1 cellular context compared by ENCODE assay signal in the genomic region with DNA sequence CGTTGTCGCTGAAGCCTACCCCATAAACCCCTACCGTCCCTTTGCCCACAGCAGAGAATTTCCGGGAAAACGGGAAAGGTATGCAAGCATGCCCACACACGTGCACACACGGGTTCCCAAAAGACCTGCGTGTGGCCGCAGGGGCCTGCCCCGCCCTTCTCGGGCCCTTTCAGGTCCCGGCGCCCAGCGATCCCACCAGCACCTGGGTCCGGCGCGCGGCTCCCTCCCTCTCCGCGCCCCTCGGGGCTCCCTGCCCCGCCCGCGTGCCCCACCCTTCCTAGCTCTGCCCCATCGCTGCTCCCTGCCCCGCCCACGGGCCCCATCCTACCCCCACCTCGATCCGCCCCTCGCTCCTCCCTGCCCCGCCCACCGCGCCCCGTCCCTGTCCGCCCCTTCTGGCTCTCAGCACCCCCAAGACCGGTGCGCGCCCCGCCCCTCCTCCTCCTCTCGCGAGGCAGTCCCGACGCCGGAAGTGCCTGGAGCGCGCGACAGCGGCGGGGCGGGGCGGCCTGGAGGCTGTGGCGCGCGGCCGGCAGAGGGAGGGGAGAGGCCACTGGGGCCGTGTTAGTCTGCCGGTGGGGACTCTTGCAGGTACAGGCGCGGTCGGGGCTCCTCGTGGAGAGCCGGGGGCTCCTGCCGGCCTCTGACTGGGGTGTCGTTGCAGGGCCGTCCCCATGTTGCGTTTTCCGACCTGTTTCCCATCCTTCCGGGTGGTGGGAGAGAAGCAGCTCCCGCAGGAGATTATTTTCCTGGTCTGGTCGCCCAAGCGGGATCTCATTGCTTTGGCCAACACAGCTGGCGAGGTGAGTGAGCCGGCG.
TF ChIP-seq lines count a peak whose summit lies in the region.

A gene with protein sequence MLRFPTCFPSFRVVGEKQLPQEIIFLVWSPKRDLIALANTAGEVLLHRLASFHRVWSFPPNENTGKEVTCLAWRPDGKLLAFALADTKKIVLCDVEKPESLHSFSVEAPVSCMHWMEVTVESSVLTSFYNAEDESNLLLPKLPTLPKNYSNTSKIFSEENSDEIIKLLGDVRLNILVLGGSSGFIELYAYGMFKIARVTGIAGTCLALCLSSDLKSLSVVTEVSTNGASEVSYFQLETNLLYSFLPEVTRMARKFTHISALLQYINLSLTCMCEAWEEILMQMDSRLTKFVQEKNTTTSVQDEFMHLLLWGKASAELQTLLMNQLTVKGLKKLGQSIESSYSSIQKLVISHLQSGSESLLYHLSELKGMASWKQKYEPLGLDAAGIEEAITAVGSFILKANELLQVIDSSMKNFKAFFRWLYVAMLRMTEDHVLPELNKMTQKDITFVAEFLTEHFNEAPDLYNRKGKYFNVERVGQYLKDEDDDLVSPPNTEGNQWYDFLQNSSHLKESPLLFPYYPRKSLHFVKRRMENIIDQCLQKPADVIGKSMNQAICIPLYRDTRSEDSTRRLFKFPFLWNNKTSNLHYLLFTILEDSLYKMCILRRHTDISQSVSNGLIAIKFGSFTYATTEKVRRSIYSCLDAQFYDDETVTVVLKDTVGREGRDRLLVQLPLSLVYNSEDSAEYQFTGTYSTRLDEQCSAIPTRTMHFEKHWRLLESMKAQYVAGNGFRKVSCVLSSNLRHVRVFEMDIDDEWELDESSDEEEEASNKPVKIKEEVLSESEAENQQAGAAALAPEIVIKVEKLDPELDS (plus strand): TSS at position 510 of the 818 bp plus-strand sequence. CDS start 165 bp downstream, at position 675.

TF ChIP-seq in WTC11, 78 proteins besides CTCF, POLR2A, EP300 and RAD21 (continued from another document and continues in another):
- TF ChIP-seq, protein P1, sequence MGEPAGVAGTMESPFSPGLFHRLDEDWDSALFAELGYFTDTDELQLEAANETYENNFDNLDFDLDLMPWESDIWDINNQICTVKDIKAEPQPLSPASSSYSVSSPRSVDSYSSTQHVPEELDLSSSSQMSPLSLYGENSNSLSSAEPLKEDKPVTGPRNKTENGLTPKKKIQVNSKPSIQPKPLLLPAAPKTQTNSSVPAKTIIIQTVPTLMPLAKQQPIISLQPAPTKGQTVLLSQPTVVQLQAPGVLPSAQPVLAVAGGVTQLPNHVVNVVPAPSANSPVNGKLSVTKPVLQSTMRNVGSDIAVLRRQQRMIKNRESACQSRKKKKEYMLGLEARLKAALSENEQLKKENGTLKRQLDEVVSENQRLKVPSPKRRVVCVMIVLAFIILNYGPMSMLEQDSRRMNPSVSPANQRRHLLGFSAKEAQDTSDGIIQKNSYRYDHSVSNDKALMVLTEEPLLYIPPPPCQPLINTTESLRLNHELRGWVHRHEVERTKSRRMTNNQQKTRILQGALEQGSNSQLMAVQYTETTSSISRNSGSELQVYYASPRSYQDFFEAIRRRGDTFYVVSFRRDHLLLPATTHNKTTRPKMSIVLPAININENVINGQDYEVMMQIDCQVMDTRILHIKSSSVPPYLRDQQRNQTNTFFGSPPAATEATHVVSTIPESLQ (CRISPR knock-in tag; IDR thresholded peaks at IDR 0.05): no peak
- TF ChIP-seq, protein P2, sequence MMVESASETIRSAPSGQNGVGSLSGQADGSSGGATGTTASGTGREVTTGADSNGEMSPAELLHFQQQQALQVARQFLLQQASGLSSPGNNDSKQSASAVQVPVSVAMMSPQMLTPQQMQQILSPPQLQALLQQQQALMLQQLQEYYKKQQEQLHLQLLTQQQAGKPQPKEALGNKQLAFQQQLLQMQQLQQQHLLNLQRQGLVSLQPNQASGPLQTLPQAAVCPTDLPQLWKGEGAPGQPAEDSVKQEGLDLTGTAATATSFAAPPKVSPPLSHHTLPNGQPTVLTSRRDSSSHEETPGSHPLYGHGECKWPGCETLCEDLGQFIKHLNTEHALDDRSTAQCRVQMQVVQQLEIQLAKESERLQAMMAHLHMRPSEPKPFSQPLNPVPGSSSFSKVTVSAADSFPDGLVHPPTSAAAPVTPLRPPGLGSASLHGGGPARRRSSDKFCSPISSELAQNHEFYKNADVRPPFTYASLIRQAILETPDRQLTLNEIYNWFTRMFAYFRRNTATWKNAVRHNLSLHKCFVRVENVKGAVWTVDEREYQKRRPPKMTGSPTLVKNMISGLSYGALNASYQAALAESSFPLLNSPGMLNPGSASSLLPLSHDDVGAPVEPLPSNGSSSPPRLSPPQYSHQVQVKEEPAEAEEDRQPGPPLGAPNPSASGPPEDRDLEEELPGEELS (CRISPR knock-in tag; IDR thresholded peaks at IDR 0.05): no peak
- TF ChIP-seq, protein P3, sequence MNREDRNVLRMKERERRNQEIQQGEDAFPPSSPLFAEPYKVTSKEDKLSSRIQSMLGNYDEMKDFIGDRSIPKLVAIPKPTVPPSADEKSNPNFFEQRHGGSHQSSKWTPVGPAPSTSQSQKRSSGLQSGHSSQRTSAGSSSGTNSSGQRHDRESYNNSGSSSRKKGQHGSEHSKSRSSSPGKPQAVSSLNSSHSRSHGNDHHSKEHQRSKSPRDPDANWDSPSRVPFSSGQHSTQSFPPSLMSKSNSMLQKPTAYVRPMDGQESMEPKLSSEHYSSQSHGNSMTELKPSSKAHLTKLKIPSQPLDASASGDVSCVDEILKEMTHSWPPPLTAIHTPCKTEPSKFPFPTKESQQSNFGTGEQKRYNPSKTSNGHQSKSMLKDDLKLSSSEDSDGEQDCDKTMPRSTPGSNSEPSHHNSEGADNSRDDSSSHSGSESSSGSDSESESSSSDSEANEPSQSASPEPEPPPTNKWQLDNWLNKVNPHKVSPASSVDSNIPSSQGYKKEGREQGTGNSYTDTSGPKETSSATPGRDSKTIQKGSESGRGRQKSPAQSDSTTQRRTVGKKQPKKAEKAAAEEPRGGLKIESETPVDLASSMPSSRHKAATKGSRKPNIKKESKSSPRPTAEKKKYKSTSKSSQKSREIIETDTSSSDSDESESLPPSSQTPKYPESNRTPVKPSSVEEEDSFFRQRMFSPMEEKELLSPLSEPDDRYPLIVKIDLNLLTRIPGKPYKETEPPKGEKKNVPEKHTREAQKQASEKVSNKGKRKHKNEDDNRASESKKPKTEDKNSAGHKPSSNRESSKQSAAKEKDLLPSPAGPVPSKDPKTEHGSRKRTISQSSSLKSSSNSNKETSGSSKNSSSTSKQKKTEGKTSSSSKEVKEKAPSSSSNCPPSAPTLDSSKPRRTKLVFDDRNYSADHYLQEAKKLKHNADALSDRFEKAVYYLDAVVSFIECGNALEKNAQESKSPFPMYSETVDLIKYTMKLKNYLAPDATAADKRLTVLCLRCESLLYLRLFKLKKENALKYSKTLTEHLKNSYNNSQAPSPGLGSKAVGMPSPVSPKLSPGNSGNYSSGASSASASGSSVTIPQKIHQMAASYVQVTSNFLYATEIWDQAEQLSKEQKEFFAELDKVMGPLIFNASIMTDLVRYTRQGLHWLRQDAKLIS (CRISPR knock-in tag; IDR thresholded peaks at IDR 0.05; ENCODE audit: borderline replicate concordance): no peak
- TF ChIP-seq ZNF671 (CRISPR knock-in tag; IDR thresholded peaks at IDR 0.05) (no peak), OVOL2 (CRISPR knock-in tag; IDR thresholded peaks at IDR 0.05; ENCODE audit: borderline replicate concordance) (no peak), GRHL2 (CRISPR knock-in tag; IDR thresholded peaks at IDR 0.05; ENCODE audit: insufficient replicate concordance, severe bottlenecking) (no peak), EMX1 (CRISPR knock-in tag; IDR thresholded peaks at IDR 0.05) (no peak), NR1H2 (CRISPR knock-in tag; IDR thresholded peaks at IDR 0.05) (no peak), TCF7 (CRISPR knock-in tag; IDR thresholded peaks at IDR 0.05; ENCODE audit: low read depth) (no peak), FOXK1 (CRISPR knock-in tag; IDR thresholded peaks at IDR 0.05) (peak; percentile 61; the same call in 1 of the 2 replicates), TEAD1 (CRISPR knock-in tag; IDR thresholded peaks at IDR 0.05) (no peak), TEAD4 (CRISPR knock-in tag; IDR thresholded peaks at IDR 0.05) (no peak), ZNF121 (CRISPR knock-in tag; IDR thresholded peaks at IDR 0.05) (no peak), GABPB1 (CRISPR knock-in tag; IDR thresholded peaks at IDR 0.05) (peak; percentile 66; the same call in 1 of the 2 replicates), ZNF396 (CRISPR knock-in tag; IDR thresholded peaks at IDR 0.05; ENCODE audit: borderline replicate concordance) (no peak), JUN (CRISPR knock-in tag; IDR thresholded peaks at IDR 0.05) (no peak)
- TF ChIP-seq, protein P4, sequence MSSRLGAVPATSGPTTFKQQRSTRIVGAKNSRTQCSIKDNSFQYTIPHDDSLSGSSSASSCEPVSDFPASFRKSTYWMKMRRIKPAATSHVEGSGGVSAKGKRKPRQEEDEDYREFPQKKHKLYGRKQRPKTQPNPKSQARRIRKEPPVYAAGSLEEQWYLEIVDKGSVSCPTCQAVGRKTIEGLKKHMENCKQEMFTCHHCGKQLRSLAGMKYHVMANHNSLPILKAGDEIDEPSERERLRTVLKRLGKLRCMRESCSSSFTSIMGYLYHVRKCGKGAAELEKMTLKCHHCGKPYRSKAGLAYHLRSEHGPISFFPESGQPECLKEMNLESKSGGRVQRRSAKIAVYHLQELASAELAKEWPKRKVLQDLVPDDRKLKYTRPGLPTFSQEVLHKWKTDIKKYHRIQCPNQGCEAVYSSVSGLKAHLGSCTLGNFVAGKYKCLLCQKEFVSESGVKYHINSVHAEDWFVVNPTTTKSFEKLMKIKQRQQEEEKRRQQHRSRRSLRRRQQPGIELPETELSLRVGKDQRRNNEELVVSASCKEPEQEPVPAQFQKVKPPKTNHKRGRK (CRISPR knock-in tag; IDR thresholded peaks at IDR 0.05; ENCODE audit: borderline replicate concordance): no peak
- TF ChIP-seq, protein P5, sequence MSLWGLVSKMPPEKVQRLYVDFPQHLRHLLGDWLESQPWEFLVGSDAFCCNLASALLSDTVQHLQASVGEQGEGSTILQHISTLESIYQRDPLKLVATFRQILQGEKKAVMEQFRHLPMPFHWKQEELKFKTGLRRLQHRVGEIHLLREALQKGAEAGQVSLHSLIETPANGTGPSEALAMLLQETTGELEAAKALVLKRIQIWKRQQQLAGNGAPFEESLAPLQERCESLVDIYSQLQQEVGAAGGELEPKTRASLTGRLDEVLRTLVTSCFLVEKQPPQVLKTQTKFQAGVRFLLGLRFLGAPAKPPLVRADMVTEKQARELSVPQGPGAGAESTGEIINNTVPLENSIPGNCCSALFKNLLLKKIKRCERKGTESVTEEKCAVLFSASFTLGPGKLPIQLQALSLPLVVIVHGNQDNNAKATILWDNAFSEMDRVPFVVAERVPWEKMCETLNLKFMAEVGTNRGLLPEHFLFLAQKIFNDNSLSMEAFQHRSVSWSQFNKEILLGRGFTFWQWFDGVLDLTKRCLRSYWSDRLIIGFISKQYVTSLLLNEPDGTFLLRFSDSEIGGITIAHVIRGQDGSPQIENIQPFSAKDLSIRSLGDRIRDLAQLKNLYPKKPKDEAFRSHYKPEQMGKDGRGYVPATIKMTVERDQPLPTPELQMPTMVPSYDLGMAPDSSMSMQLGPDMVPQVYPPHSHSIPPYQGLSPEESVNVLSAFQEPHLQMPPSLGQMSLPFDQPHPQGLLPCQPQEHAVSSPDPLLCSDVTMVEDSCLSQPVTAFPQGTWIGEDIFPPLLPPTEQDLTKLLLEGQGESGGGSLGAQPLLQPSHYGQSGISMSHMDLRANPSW (CRISPR knock-in tag; conservative IDR thresholded peaks at IDR 0.05; ENCODE audit: low read depth): no peak
- TF ChIP-seq, protein P6, sequence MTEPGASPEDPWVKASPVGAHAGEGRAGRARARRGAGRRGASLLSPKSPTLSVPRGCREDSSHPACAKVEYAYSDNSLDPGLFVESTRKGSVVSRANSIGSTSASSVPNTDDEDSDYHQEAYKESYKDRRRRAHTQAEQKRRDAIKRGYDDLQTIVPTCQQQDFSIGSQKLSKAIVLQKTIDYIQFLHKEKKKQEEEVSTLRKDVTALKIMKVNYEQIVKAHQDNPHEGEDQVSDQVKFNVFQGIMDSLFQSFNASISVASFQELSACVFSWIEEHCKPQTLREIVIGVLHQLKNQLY (CRISPR knock-in tag; IDR thresholded peaks at IDR 0.05): no peak
- TF ChIP-seq, protein P7, sequence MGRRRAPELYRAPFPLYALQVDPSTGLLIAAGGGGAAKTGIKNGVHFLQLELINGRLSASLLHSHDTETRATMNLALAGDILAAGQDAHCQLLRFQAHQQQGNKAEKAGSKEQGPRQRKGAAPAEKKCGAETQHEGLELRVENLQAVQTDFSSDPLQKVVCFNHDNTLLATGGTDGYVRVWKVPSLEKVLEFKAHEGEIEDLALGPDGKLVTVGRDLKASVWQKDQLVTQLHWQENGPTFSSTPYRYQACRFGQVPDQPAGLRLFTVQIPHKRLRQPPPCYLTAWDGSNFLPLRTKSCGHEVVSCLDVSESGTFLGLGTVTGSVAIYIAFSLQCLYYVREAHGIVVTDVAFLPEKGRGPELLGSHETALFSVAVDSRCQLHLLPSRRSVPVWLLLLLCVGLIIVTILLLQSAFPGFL (CRISPR knock-in tag; IDR thresholded peaks at IDR 0.05; ENCODE audit: borderline replicate concordance): no peak
- TF ChIP-seq, protein P8, sequence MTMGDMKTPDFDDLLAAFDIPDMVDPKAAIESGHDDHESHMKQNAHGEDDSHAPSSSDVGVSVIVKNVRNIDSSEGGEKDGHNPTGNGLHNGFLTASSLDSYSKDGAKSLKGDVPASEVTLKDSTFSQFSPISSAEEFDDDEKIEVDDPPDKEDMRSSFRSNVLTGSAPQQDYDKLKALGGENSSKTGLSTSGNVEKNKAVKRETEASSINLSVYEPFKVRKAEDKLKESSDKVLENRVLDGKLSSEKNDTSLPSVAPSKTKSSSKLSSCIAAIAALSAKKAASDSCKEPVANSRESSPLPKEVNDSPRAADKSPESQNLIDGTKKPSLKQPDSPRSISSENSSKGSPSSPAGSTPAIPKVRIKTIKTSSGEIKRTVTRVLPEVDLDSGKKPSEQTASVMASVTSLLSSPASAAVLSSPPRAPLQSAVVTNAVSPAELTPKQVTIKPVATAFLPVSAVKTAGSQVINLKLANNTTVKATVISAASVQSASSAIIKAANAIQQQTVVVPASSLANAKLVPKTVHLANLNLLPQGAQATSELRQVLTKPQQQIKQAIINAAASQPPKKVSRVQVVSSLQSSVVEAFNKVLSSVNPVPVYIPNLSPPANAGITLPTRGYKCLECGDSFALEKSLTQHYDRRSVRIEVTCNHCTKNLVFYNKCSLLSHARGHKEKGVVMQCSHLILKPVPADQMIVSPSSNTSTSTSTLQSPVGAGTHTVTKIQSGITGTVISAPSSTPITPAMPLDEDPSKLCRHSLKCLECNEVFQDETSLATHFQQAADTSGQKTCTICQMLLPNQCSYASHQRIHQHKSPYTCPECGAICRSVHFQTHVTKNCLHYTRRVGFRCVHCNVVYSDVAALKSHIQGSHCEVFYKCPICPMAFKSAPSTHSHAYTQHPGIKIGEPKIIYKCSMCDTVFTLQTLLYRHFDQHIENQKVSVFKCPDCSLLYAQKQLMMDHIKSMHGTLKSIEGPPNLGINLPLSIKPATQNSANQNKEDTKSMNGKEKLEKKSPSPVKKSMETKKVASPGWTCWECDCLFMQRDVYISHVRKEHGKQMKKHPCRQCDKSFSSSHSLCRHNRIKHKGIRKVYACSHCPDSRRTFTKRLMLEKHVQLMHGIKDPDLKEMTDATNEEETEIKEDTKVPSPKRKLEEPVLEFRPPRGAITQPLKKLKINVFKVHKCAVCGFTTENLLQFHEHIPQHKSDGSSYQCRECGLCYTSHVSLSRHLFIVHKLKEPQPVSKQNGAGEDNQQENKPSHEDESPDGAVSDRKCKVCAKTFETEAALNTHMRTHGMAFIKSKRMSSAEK (CRISPR knock-in tag; IDR thresholded peaks at IDR 0.05; ENCODE audit: borderline replicate concordance): no peak
